ENCODE assay signal across 11 cellular contexts in the genomic region with DNA sequence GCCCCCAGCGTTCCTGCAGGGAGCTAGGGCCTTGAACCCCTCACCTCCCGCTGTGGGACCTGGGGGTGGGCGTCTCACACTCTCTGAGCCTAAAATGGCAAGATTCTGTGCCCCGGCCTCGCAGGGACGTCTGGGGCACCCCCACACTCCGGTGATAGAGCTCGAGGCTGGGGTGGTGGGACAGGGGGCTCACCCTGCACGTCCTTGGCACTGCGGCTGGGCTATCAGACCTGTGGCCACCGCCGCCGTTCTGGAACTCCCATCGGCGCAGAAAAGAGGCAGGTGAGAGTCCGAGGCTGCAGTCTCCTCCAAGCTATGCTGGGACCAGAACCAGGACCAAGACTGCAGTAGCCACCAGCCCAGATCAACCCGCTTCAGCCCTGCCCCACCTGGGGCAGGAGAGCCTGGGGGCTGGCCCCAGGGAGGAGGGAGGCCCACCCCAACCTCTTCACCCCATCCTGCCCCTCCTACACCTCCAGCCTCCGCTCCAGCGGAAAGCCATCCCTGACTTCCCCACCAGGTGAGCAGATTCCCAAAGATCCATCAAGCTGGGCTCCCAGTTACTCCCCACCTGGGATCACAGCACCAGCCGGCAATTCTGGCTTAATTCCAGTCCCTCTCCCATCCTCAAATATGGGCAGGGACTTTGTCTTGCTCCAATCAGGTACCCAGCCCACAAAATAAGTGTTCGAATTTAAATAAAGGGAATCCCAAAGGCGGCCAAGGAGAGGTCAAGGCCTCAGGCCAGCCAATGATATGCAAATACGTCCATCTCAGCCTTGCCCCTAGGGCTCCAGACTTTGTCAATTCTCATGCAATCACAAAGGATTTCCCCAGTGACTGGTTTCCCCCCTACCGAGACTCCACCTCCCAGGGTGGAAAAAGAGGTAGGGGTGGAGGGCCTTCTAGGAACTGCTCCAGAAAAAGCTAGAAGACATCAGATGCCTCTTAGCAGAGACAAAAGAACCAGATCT. TPM values are rescaled to one million over a fixed set of nuclear protein-coding genes. Genes with fewer than 3 reads are reported as not detected.
DNase-seq lines count a peak whose midpoint lies in the region; ATAC-seq and TF ChIP-seq lines count a peak whose summit lies in the region.
"Had no signal": no experiment of that assay in that cellular context is flagged by ENCODE, and none has a peak within 500 bp of the region (broad histone marks: within the 10 kb centered on the region; RNA-seq: fewer than 3 reads in every experiment).

No MANE protein-coding gene starts in this region.

- H3K27me3 ChIP-seq in gastroesophageal sphincter (no peaks in the 10 kb centered on the region), neutrophil (no peaks in the 10 kb centered on the region), suprapubic skin (no peaks in the 10 kb centered on the region)

- TF ChIP-seq CTCF in gastroesophageal sphincter (IDR thresholded peaks at IDR 0.05), result no peak
- TF ChIP-seq CTCF in neutrophil (IDR thresholded peaks at IDR 0.05), result no peak
- TF ChIP-seq CTCF in suprapubic skin (IDR thresholded peaks at IDR 0.05), result no peak

- peaks cover 3 to 78% (median 24%) of the 10 kb centered on the region in 3 donors for H3K4me1 ChIP-seq in gastroesophageal sphincter
- peaks cover 14 to 16% of the 10 kb centered on the region in 2 experiments for H3K4me1 ChIP-seq in neutrophil (ENCODE audit: control insufficient read depth in 1 of 2, insufficient read depth in 1 of 2, low read depth in 1 of 2, low read length in 1 of 2)
- peaks cover 30% of the 10 kb centered on the region for H3K4me1 ChIP-seq in suprapubic skin

- TF ChIP-seq EP300 in gastroesophageal sphincter (IDR thresholded peaks at IDR 0.05) (no peak), suprapubic skin (IDR thresholded peaks at IDR 0.05) (no peak)

- H3K36me3 ChIP-seq in gastroesophageal sphincter (peaks cover 0 to 19% of the 10 kb centered on the region in 2 donors), neutrophil (peaks cover 26% of the 10 kb centered on the region), suprapubic skin (peaks cover 23% of the 10 kb centered on the region)

- peak overlapping the region in 3 of 4 donors; percentile 33 to 100 (median 67) for H3K27ac ChIP-seq in gastroesophageal sphincter
- H3K27ac ChIP-seq in neutrophil, result peak overlapping the region; percentile 38
- H3K27ac ChIP-seq in suprapubic skin, result no peak overlapping the region
- H3K27ac ChIP-seq: C4-2B had no signal

- no peak for ATAC-seq in gastroesophageal sphincter
- ATAC-seq in GM18873 (IDR thresholded peaks at IDR 0.05; ENCODE audit: low FRiP score, unreplicated experiment), result no peak

- peak; percentile 62 for DNase-seq in COR-L47 (lab: John Stamatoyannopoulos, UW)
- DNase-seq in NCI-H2171 (lab: John Stamatoyannopoulos, UW), result peak; percentile 58
- DNase-seq in RPMI8226, result no peak
- DNase-seq in suprapubic skin (ENCODE audit: low spot score in 2 of 2), result no peak
- DNase-seq in DMS153 treated with DMSO at 0.1 percent for 48 hours (lab: John Stamatoyannopoulos, UW; ENCODE audit: unreplicated experiment), result no peak
- DNase-seq: activated T-cell treated with anti-CD3 and anti-CD28 coated beads for 4 hours, NCI-H2107 had no signal

- WGBS in gastroesophageal sphincter (ENCODE audit: low coverage in 1 of 2), 2 donors, result 30 to 58% methylated on average over 4 to 18 of the region's 24 CpGs
- WGBS in suprapubic skin, result 75% methylated on average over 17 of the region's 24 CpGs

- H3K4me3 ChIP-seq in gastroesophageal sphincter (no peak overlapping the region), neutrophil (ENCODE audit: low read depth in 1 of 2, low read length in 1 of 2) (no peak overlapping the region), suprapubic skin (no peak overlapping the region)

- TF ChIP-seq POLR2A in gastroesophageal sphincter (IDR thresholded peaks at IDR 0.05) (no peak), suprapubic skin (IDR thresholded peaks at IDR 0.05) (no peak)

- H3K9me3 ChIP-seq in gastroesophageal sphincter, result no peaks in the 10 kb centered on the region
- no peaks in the 10 kb centered on the region for H3K9me3 ChIP-seq in neutrophil
- H3K9me3 ChIP-seq in suprapubic skin, result no peaks in the 10 kb centered on the region

RNA-seq across cellular contexts. Expression of gene TNRC18, which starts 16.4 kb away (rescaled TPM):
- 100 to 1,000 TPM in 3 of 4 donors, 10 to 100 TPM in 1; 87.6 to 218 (median 124) TPM for total RNA-seq in gastroesophageal sphincter
- 100 to 1,000 TPM in 2 of 4 donors, 10 to 100 TPM in 2; 81.1 to 160 (median 104) TPM for total RNA-seq in suprapubic skin

Comparison
In these comparisons a context has a peak if more than half of its experiments do, and no peak if none do; other contexts are left out.
1. DNase-seq: peak in COR-L47 (single experiment) and NCI-H2171 (single experiment); none in RPMI8226 (single experiment), suprapubic skin (0 of 2) and DMS153 treated with DMSO at 0.1 percent for 48 hours (single experiment).